18 cellular contexts compared by ENCODE assay signal in genomic region chr1:200916152-200916551, GRCh38. TPM values are rescaled to one million over a fixed set of nuclear protein-coding genes. Genes with fewer than 3 reads are reported as not detected.
A peak's percentile ranks its signal among the peaks of the same experiment; 100 is the strongest.
DNase-seq lines count a peak whose midpoint lies in the region; ATAC-seq and TF ChIP-seq lines count a peak whose summit lies in the region.
"Had no signal": no experiment of that assay in that cellular context is flagged by ENCODE, and none has a peak within 500 bp of the region (broad histone marks: within the 10 kb centered on the region; RNA-seq: fewer than 3 reads in every experiment).

No MANE protein-coding gene starts in this region.

- peak overlapping the region; percentile 76 for H3K9ac ChIP-seq in iPS-15b (ENCODE audit: low read depth, low read length)

- H3K9me3 ChIP-seq in WERI-Rb-1 (ENCODE audit: severe bottlenecking), result peaks cover 2% of the 10 kb centered on the region
- H3K9me3 ChIP-seq in iPS-15b (ENCODE audit: control insufficient read depth, insufficient read depth, low read length), result no peaks in the 10 kb centered on the region
- H3K9me3 ChIP-seq in psoas muscle, result no peaks in the 10 kb centered on the region

- no peaks in the 10 kb centered on the region for H3K36me3 Mint-ChIP-seq in stimulated activated memory B cell treated with anti-CD40 and anti-IgM and Interleukin-4, amounts not matched to agents 10 μg/mL and 1 μg/mL and 100 μg/mL, for 72 hours
- H3K36me3 Mint-ChIP-seq: activated naive CD8-positive, alpha-beta T cell treated with anti-CD3 and anti-CD28 coated beads for 36 hours; CD4-positive, CD25-positive, alpha-beta regulatory T cell had no signal

- no peak for DNase-seq in WERI-Rb-1
- DNase-seq in psoas muscle, result no peak
- DNase-seq in LoVo (ENCODE audit: low spot score), result no peak
- DNase-seq: activated CD4-positive, alpha-beta T cell treated with anti-CD3 and anti-CD28 coated beads, Interleukin-2, amount 10 ng/mL, durations not matched to agents 7 days and 5 days; activated naive CD8-positive, alpha-beta T cell treated with anti-CD3 and anti-CD28 coated beads for 36 hours; activated T-cell treated with anti-CD3 and anti-CD28 coated beads for 4 hours; CD4-positive, CD25-positive, alpha-beta regulatory T cell; EL; midbrain; NCI-H1048; occipital lobe; small intestine had no signal

- no peaks in the 10 kb centered on the region for H3K4me1 Mint-ChIP-seq in stimulated activated memory B cell treated with anti-CD40 and anti-IgM and Interleukin-4, amounts not matched to agents 10 μg/mL and 1 μg/mL and 100 μg/mL, for 72 hours
- H3K4me1 Mint-ChIP-seq: activated CD4-positive, alpha-beta T cell treated with anti-CD3 and anti-CD28 coated beads, Interleukin-2, amount 10 ng/mL, durations not matched to agents 7 days and 5 days; activated naive CD8-positive, alpha-beta T cell treated with anti-CD3 and anti-CD28 coated beads for 36 hours; CD4-positive, CD25-positive, alpha-beta regulatory T cell had no signal

- H3K27ac ChIP-seq in WERI-Rb-1, result no peak overlapping the region
- no peak overlapping the region for H3K27ac ChIP-seq in psoas muscle

- TF ChIP-seq CTCF in GM12875 (IDR thresholded peaks at IDR 0.05; ENCODE audit: borderline replicate concordance, insufficient read depth, low read depth, low read length) (peak; percentile 32; the same call in 1 of the 2 replicates), WERI-Rb-1 (IDR thresholded peaks at IDR 0.05; ENCODE audit: low read depth, low read length) (peak; percentile 74), psoas muscle (IDR thresholded peaks at IDR 0.05) (no peak)

- no peaks in the 10 kb centered on the region for H3K27me3 Mint-ChIP-seq in stimulated activated memory B cell treated with anti-CD40 and anti-IgM and Interleukin-4, amounts not matched to agents 10 μg/mL and 1 μg/mL and 100 μg/mL, for 72 hours
- H3K27me3 Mint-ChIP-seq: activated naive CD8-positive, alpha-beta T cell treated with anti-CD3 and anti-CD28 coated beads for 36 hours; stimulated activated naive CD8-positive, alpha-beta T cell treated with anti-CD3 and anti-CD28 coated beads, Interleukin-15, Interleukin-2, amounts not matched to agents 100 ng/mL and 50 ng/mL, for 24 hours had no signal

- no peak overlapping the region for H3K4me3 Mint-ChIP-seq in stimulated activated memory B cell treated with anti-CD40 and anti-IgM and Interleukin-4, amounts not matched to agents 10 μg/mL and 1 μg/mL and 100 μg/mL, for 72 hours
- H3K4me3 Mint-ChIP-seq: activated CD4-positive, alpha-beta T cell treated with anti-CD3 and anti-CD28 coated beads, Interleukin-2, amount 10 ng/mL, durations not matched to agents 7 days and 5 days; activated naive CD8-positive, alpha-beta T cell treated with anti-CD3 and anti-CD28 coated beads for 36 hours; CD4-positive, CD25-positive, alpha-beta regulatory T cell; stimulated activated naive CD8-positive, alpha-beta T cell treated with anti-CD3 and anti-CD28 coated beads, Interleukin-15, Interleukin-2, amounts not matched to agents 100 ng/mL and 50 ng/mL, for 24 hours had no signal

- peak; percentile 3 for ATAC-seq in stimulated activated memory B cell treated with anti-CD40 and anti-IgM and Interleukin-4, amounts not matched to agents 10 μg/mL and 1 μg/mL and 100 μg/mL, for 72 hours
- no peak for ATAC-seq in psoas muscle
- ATAC-seq in GM21619 (IDR thresholded peaks at IDR 0.05; ENCODE audit: unreplicated experiment), result no peak

- no peaks in the 10 kb centered on the region for H3K9me3 Mint-ChIP-seq in stimulated activated memory B cell treated with anti-CD40 and anti-IgM and Interleukin-4, amounts not matched to agents 10 μg/mL and 1 μg/mL and 100 μg/mL, for 72 hours
- H3K9me3 Mint-ChIP-seq: activated CD4-positive, alpha-beta T cell treated with anti-CD3 and anti-CD28 coated beads, Interleukin-2, amount 10 ng/mL, durations not matched to agents 7 days and 5 days; activated naive CD8-positive, alpha-beta T cell treated with anti-CD3 and anti-CD28 coated beads for 36 hours; CD4-positive, CD25-positive, alpha-beta regulatory T cell; stimulated activated naive CD8-positive, alpha-beta T cell treated with anti-CD3 and anti-CD28 coated beads, Interleukin-15, Interleukin-2, amounts not matched to agents 100 ng/mL and 50 ng/mL, for 24 hours had no signal

- H3K36me3 ChIP-seq in WERI-Rb-1 (peaks cover 9% of the 10 kb centered on the region), iPS-15b (ENCODE audit: control insufficient read depth, insufficient read depth, low read length) (peaks cover 22% of the 10 kb centered on the region), psoas muscle (ENCODE audit: insufficient read depth in 1 of 2, low read depth in 1 of 2) (no peaks in the 10 kb centered on the region)

- H3K4me1 ChIP-seq in iPS-15b (ENCODE audit: control insufficient read depth, insufficient read depth, low read length) (peaks cover 10% of the 10 kb centered on the region), psoas muscle (no peaks in the 10 kb centered on the region)

- no peaks in the 10 kb centered on the region for H3K27me3 ChIP-seq in WERI-Rb-1 (ENCODE audit: insufficient read depth, low read depth, severe bottlenecking)
- no peaks in the 10 kb centered on the region for H3K27me3 ChIP-seq in iPS-15b (ENCODE audit: control insufficient read depth, insufficient read depth, low read length)
- H3K27me3 ChIP-seq in psoas muscle (ENCODE audit: insufficient read depth in 3 of 3, low read length in 2 of 3), result no peaks in the 10 kb centered on the region

- WGBS in psoas muscle, 3 donors, result 51 to 63% (median 63%) methylated on average over 19 to 22 of the region's 22 CpGs

- H3K27ac Mint-ChIP-seq in stimulated activated memory B cell treated with anti-CD40 and anti-IgM and Interleukin-4, amounts not matched to agents 10 μg/mL and 1 μg/mL and 100 μg/mL, for 72 hours, result no peak overlapping the region
- H3K27ac Mint-ChIP-seq: activated CD4-positive, alpha-beta T cell treated with anti-CD3 and anti-CD28 coated beads, Interleukin-2, amount 10 ng/mL, durations not matched to agents 7 days and 5 days; activated naive CD8-positive, alpha-beta T cell treated with anti-CD3 and anti-CD28 coated beads for 36 hours; stimulated activated naive CD8-positive, alpha-beta T cell treated with anti-CD3 and anti-CD28 coated beads, Interleukin-15, Interleukin-2, amounts not matched to agents 100 ng/mL and 50 ng/mL, for 24 hours had no signal

- no peak overlapping the region for H3K4me3 ChIP-seq in GM12875 (ENCODE audit: low read depth, low read length)
- no peak overlapping the region for H3K4me3 ChIP-seq in WERI-Rb-1 (ENCODE audit: low read depth, low read length)
- H3K4me3 ChIP-seq in iPS-15b (ENCODE audit: low read depth, low read length), result peak overlapping the region; percentile 53
- no peak overlapping the region for H3K4me3 ChIP-seq in psoas muscle

- intact Hi-C loops in psoas muscle (cut with DNase I), result no loop called here

RNA-seq across cellular contexts. Expression of gene INAVA, which starts 21.5 kb away (rescaled TPM):
- total RNA-seq in psoas muscle, result not detected
- polyA plus RNA-seq in psoas muscle, result under 1 TPM in 1 of 3 donors, not detected in 2; 0.04 TPM
- total RNA-seq: activated CD4-positive, alpha-beta T cell treated with anti-CD3 and anti-CD28 coated beads, Interleukin-2, amount 10 ng/mL, durations not matched to agents 7 days and 5 days; CD4-positive, CD25-positive, alpha-beta regulatory T cell; fibroblast of villous mesenchyme had no signal

RNA-seq across cellular contexts. Expression of gene GPR25, which starts 43.4 kb away (rescaled TPM):
- total RNA-seq in psoas muscle, result not detected
- polyA plus RNA-seq in psoas muscle, result not detected
- total RNA-seq: activated CD4-positive, alpha-beta T cell treated with anti-CD3 and anti-CD28 coated beads, Interleukin-2, amount 10 ng/mL, durations not matched to agents 7 days and 5 days; activated naive CD8-positive, alpha-beta T cell treated with anti-CD3 and anti-CD28 coated beads for 36 hours; fibroblast of villous mesenchyme; occipital lobe had no signal
